ENCODE assay signal across 1 cellular context in the genomic region with DNA sequence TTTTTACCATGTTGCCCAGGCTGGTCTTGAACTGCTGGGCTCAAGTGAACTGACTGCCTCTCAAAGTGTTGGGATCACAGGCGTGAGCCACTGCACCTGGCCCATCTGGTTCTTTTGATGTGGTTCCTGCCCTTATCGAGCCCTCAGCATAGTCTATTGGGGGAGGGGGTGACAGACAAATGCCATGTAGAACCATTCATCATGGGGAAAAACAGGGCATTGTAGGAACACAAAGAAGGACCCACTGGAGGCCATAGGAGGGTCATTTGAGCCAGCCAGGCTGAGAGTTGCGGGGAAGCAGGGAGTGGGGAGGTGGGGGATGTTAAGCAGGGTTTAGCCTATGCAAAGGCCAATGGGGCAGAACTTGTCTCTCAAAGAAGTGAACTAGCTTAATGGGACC.
TF ChIP-seq lines count a peak whose summit lies in the region.

No MANE protein-coding gene starts in this region.

TF ChIP-seq in GM23338, 12 proteins besides CTCF, POLR2A, EP300 and RAD21 (continued from another document):
- TF ChIP-seq, protein P1, sequence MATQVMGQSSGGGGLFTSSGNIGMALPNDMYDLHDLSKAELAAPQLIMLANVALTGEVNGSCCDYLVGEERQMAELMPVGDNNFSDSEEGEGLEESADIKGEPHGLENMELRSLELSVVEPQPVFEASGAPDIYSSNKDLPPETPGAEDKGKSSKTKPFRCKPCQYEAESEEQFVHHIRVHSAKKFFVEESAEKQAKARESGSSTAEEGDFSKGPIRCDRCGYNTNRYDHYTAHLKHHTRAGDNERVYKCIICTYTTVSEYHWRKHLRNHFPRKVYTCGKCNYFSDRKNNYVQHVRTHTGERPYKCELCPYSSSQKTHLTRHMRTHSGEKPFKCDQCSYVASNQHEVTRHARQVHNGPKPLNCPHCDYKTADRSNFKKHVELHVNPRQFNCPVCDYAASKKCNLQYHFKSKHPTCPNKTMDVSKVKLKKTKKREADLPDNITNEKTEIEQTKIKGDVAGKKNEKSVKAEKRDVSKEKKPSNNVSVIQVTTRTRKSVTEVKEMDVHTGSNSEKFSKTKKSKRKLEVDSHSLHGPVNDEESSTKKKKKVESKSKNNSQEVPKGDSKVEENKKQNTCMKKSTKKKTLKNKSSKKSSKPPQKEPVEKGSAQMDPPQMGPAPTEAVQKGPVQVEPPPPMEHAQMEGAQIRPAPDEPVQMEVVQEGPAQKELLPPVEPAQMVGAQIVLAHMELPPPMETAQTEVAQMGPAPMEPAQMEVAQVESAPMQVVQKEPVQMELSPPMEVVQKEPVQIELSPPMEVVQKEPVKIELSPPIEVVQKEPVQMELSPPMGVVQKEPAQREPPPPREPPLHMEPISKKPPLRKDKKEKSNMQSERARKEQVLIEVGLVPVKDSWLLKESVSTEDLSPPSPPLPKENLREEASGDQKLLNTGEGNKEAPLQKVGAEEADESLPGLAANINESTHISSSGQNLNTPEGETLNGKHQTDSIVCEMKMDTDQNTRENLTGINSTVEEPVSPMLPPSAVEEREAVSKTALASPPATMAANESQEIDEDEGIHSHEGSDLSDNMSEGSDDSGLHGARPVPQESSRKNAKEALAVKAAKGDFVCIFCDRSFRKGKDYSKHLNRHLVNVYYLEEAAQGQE (IDR thresholded peaks at IDR 0.05; ENCODE audit: unreplicated experiment) = no peak
- no peak for TF ChIP-seq ZNF331 (CRISPR knock-in tag; IDR thresholded peaks at IDR 0.05; ENCODE audit: low read depth)
- TF ChIP-seq NANOG (IDR thresholded peaks at IDR 0.05; ENCODE audit: borderline replicate concordance) = no peak
- no peak for TF ChIP-seq EZH2phosphoT487 (IDR thresholded peaks at IDR 0.05; ENCODE audit: unreplicated experiment)
- TF ChIP-seq, protein P2, sequence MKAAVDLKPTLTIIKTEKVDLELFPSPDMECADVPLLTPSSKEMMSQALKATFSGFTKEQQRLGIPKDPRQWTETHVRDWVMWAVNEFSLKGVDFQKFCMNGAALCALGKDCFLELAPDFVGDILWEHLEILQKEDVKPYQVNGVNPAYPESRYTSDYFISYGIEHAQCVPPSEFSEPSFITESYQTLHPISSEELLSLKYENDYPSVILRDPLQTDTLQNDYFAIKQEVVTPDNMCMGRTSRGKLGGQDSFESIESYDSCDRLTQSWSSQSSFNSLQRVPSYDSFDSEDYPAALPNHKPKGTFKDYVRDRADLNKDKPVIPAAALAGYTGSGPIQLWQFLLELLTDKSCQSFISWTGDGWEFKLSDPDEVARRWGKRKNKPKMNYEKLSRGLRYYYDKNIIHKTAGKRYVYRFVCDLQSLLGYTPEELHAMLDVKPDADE (IDR thresholded peaks at IDR 0.05) = no peak
- TF ChIP-seq, protein P3, sequence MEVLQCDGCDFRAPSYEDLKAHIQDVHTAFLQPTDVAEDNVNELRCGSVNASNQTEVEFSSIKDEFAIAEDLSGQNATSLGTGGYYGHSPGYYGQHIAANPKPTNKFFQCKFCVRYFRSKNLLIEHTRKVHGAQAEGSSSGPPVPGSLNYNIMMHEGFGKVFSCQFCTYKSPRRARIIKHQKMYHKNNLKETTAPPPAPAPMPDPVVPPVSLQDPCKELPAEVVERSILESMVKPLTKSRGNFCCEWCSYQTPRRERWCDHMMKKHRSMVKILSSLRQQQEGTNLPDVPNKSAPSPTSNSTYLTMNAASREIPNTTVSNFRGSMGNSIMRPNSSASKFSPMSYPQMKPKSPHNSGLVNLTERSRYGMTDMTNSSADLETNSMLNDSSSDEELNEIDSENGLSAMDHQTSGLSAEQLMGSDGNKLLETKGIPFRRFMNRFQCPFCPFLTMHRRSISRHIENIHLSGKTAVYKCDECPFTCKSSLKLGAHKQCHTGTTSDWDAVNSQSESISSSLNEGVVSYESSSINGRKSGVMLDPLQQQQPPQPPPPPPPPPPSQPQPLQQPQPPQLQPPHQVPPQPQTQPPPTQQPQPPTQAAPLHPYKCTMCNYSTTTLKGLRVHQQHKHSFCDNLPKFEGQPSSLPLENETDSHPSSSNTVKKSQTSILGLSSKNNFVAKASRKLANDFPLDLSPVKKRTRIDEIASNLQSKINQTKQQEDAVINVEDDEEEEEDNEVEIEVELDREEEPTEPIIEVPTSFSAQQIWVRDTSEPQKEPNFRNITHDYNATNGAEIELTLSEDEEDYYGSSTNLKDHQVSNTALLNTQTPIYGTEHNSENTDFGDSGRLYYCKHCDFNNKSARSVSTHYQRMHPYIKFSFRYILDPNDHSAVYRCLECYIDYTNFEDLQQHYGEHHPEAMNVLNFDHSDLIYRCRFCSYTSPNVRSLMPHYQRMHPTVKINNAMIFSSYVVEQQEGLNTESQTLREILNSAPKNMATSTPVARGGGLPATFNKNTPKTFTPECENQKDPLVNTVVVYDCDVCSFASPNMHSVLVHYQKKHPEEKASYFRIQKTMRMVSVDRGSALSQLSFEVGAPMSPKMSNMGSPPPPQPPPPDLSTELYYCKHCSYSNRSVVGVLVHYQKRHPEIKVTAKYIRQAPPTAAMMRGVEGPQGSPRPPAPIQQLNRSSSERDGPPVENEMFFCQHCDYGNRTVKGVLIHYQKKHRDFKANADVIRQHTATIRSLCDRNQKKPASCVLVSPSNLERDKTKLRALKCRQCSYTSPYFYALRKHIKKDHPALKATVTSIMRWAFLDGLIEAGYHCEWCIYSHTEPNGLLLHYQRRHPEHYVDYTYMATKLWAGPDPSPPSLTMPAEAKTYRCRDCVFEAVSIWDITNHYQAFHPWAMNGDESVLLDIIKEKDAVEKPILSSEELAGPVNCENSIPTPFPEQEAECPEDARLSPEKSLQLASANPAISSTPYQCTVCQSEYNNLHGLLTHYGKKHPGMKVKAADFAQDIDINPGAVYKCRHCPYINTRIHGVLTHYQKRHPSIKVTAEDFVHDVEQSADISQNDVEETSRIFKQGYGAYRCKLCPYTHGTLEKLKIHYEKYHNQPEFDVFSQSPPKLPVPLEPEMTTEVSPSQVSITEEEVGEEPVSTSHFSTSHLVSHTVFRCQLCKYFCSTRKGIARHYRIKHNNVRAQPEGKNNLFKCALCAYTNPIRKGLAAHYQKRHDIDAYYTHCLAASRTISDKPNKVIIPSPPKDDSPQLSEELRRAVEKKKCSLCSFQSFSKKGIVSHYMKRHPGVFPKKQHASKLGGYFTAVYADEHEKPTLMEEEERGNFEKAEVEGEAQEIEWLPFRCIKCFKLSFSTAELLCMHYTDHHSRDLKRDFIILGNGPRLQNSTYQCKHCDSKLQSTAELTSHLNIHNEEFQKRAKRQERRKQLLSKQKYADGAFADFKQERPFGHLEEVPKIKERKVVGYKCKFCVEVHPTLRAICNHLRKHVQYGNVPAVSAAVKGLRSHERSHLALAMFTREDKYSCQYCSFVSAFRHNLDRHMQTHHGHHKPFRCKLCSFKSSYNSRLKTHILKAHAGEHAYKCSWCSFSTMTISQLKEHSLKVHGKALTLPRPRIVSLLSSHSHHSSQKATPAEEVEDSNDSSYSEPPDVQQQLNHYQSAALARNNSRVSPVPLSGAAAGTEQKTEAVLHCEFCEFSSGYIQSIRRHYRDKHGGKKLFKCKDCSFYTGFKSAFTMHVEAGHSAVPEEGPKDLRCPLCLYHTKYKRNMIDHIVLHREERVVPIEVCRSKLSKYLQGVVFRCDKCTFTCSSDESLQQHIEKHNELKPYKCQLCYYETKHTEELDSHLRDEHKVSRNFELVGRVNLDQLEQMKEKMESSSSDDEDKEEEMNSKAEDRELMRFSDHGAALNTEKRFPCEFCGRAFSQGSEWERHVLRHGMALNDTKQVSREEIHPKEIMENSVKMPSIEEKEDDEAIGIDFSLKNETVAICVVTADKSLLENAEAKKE (CRISPR knock-in tag; IDR thresholded peaks at IDR 0.05) = no peak
- TF ChIP-seq STAT1 (IDR thresholded peaks at IDR 0.05; ENCODE audit: unreplicated experiment) = no peak
